20 cellular contexts compared by ENCODE assay signal in genomic region chr9:125969868-125970267, GRCh38.
"Had no signal": no experiment of that assay in that cellular context is flagged by ENCODE, and none has a peak within 500 bp of the region (broad histone marks: within the 10 kb centered on the region; RNA-seq: fewer than 3 reads in every experiment).

No MANE protein-coding gene starts in this region.

- H3K9ac ChIP-seq: parathyroid adenoma had no signal

- H2AFZ ChIP-seq: hepatocyte, parathyroid adenoma had no signal

- H3K79me2 ChIP-seq: hepatocyte, parathyroid adenoma had no signal

- H3K4me3 ChIP-seq: body of pancreas, hepatocyte, stomach, suprapubic skin, tibial nerve had no signal

- H3K27ac ChIP-seq: body of pancreas, hepatocyte, parathyroid adenoma, stomach, suprapubic skin, tibial nerve had no signal

- H3K4me1 ChIP-seq: body of pancreas, suprapubic skin, tibial nerve had no signal

- DNase-seq: activated CD4-positive, alpha-beta T cell treated with anti-CD3 and anti-CD28 coated beads for 48 hours; activated CD8-positive, alpha-beta memory T cell treated with anti-CD3 and anti-CD28 coated beads, Interleukin-2, amount 10 ng/mL, durations not matched to agents 7 days and 5 days; activated CD8-positive, alpha-beta T cell treated with anti-CD3 and anti-CD28 coated beads for 36 hours; activated effector memory CD4-positive, alpha-beta T cell treated with anti-CD3 and anti-CD28 coated beads, Interleukin-2, amount 50 U/mL, for 16 hours; activated naive CD4-positive, alpha-beta T cell treated with anti-CD3 and anti-CD28 coated beads, Interleukin-2, amount 10 ng/mL, durations not matched to agents 7 days and 5 days; activated naive CD8-positive, alpha-beta T cell treated with anti-CD3 and anti-CD28 coated beads, Interleukin-2, amount 50 U/mL, for 24 hours; activated T-cell treated with anti-CD3 and anti-CD28 coated beads for 4 hours; body of pancreas; effector CD8-positive, alpha-beta T cell; erythroblast; foreskin melanocyte; naive thymus-derived CD8-positive, alpha-beta T cell; right cardiac atrium; stimulated activated CD4-positive, alpha-beta T cell treated with anti-CD3 and anti-CD28 coated beads, Interleukin-12 subunit alpha, Interleukin-12 subunit beta, amount 100 ng/mL, for 4 hours; stomach; T1000 had no signal

- H3K27me3 ChIP-seq: body of pancreas, hepatocyte, stomach, suprapubic skin, tibial nerve had no signal

- H3K9me3 ChIP-seq: body of pancreas, suprapubic skin had no signal

- H3K4me2 ChIP-seq: hepatocyte had no signal
